In the genomic region with DNA sequence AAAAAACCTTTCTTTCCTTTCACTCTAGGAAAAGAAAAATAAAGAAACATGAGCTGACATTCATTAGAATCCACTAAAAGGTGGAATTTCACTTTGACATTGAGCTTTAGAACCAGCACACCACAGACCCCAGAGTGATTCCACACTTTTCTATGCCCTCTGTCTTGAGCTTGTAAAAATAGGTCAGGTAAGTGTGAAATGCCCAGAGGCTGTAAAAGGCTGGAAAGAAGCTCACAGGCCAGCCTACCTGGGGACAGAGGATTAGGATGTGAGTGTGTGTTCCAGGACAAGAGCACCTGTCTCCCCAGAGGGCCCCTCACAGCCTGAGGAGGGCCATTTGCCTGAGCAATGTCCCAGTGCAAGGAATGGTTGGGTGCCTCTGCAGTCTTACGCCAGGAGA, we compare ENCODE assay signal across 2 cellular contexts.
TF ChIP-seq lines count a peak whose summit lies in the region.

No MANE protein-coding gene starts in this region.

TF ChIP-seq in GM23338, 12 proteins besides CTCF, POLR2A, EP300 and RAD21 (continues in another document):
- TF ChIP-seq EZH2 (IDR thresholded peaks at IDR 0.05; ENCODE audit: low read depth, unreplicated experiment), result no peak
- no peak for TF ChIP-seq POLR2AphosphoS5 (IDR thresholded peaks at IDR 0.05; ENCODE audit: low read depth)
- no peak for TF ChIP-seq NANOG (IDR thresholded peaks at IDR 0.05; ENCODE audit: borderline replicate concordance)
- no peak for TF ChIP-seq EZH2phosphoT487 (IDR thresholded peaks at IDR 0.05; ENCODE audit: unreplicated experiment)
- TF ChIP-seq STAT1 (IDR thresholded peaks at IDR 0.05; ENCODE audit: unreplicated experiment), result no peak
- no peak for TF ChIP-seq CREB1 (CRISPR knock-in tag; IDR thresholded peaks at IDR 0.05; ENCODE audit: low read depth)
- no peak for TF ChIP-seq JUNB (IDR thresholded peaks at IDR 0.05; ENCODE audit: unreplicated experiment)
- no peak for TF ChIP-seq ZNF331 (CRISPR knock-in tag; IDR thresholded peaks at IDR 0.05; ENCODE audit: low read depth)
- TF ChIP-seq, protein P1, sequence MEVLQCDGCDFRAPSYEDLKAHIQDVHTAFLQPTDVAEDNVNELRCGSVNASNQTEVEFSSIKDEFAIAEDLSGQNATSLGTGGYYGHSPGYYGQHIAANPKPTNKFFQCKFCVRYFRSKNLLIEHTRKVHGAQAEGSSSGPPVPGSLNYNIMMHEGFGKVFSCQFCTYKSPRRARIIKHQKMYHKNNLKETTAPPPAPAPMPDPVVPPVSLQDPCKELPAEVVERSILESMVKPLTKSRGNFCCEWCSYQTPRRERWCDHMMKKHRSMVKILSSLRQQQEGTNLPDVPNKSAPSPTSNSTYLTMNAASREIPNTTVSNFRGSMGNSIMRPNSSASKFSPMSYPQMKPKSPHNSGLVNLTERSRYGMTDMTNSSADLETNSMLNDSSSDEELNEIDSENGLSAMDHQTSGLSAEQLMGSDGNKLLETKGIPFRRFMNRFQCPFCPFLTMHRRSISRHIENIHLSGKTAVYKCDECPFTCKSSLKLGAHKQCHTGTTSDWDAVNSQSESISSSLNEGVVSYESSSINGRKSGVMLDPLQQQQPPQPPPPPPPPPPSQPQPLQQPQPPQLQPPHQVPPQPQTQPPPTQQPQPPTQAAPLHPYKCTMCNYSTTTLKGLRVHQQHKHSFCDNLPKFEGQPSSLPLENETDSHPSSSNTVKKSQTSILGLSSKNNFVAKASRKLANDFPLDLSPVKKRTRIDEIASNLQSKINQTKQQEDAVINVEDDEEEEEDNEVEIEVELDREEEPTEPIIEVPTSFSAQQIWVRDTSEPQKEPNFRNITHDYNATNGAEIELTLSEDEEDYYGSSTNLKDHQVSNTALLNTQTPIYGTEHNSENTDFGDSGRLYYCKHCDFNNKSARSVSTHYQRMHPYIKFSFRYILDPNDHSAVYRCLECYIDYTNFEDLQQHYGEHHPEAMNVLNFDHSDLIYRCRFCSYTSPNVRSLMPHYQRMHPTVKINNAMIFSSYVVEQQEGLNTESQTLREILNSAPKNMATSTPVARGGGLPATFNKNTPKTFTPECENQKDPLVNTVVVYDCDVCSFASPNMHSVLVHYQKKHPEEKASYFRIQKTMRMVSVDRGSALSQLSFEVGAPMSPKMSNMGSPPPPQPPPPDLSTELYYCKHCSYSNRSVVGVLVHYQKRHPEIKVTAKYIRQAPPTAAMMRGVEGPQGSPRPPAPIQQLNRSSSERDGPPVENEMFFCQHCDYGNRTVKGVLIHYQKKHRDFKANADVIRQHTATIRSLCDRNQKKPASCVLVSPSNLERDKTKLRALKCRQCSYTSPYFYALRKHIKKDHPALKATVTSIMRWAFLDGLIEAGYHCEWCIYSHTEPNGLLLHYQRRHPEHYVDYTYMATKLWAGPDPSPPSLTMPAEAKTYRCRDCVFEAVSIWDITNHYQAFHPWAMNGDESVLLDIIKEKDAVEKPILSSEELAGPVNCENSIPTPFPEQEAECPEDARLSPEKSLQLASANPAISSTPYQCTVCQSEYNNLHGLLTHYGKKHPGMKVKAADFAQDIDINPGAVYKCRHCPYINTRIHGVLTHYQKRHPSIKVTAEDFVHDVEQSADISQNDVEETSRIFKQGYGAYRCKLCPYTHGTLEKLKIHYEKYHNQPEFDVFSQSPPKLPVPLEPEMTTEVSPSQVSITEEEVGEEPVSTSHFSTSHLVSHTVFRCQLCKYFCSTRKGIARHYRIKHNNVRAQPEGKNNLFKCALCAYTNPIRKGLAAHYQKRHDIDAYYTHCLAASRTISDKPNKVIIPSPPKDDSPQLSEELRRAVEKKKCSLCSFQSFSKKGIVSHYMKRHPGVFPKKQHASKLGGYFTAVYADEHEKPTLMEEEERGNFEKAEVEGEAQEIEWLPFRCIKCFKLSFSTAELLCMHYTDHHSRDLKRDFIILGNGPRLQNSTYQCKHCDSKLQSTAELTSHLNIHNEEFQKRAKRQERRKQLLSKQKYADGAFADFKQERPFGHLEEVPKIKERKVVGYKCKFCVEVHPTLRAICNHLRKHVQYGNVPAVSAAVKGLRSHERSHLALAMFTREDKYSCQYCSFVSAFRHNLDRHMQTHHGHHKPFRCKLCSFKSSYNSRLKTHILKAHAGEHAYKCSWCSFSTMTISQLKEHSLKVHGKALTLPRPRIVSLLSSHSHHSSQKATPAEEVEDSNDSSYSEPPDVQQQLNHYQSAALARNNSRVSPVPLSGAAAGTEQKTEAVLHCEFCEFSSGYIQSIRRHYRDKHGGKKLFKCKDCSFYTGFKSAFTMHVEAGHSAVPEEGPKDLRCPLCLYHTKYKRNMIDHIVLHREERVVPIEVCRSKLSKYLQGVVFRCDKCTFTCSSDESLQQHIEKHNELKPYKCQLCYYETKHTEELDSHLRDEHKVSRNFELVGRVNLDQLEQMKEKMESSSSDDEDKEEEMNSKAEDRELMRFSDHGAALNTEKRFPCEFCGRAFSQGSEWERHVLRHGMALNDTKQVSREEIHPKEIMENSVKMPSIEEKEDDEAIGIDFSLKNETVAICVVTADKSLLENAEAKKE (CRISPR knock-in tag; IDR thresholded peaks at IDR 0.05), result no peak
- TF ChIP-seq ZNF114 (CRISPR knock-in tag; IDR thresholded peaks at IDR 0.05), result no peak
- TF ChIP-seq, protein P2, sequence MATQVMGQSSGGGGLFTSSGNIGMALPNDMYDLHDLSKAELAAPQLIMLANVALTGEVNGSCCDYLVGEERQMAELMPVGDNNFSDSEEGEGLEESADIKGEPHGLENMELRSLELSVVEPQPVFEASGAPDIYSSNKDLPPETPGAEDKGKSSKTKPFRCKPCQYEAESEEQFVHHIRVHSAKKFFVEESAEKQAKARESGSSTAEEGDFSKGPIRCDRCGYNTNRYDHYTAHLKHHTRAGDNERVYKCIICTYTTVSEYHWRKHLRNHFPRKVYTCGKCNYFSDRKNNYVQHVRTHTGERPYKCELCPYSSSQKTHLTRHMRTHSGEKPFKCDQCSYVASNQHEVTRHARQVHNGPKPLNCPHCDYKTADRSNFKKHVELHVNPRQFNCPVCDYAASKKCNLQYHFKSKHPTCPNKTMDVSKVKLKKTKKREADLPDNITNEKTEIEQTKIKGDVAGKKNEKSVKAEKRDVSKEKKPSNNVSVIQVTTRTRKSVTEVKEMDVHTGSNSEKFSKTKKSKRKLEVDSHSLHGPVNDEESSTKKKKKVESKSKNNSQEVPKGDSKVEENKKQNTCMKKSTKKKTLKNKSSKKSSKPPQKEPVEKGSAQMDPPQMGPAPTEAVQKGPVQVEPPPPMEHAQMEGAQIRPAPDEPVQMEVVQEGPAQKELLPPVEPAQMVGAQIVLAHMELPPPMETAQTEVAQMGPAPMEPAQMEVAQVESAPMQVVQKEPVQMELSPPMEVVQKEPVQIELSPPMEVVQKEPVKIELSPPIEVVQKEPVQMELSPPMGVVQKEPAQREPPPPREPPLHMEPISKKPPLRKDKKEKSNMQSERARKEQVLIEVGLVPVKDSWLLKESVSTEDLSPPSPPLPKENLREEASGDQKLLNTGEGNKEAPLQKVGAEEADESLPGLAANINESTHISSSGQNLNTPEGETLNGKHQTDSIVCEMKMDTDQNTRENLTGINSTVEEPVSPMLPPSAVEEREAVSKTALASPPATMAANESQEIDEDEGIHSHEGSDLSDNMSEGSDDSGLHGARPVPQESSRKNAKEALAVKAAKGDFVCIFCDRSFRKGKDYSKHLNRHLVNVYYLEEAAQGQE (IDR thresholded peaks at IDR 0.05; ENCODE audit: unreplicated experiment), result no peak

TF ChIP-seq in H1, 55 proteins besides CTCF, POLR2A, EP300 and RAD21:
- TF ChIP-seq EGR1 (IDR thresholded peaks at IDR 0.05; ENCODE audit: borderline replicate concordance, low read depth, low read length) (no peak), SAP30 (IDR thresholded peaks at IDR 0.05; ENCODE audit: insufficient read depth, insufficient replicate concordance, low read length) (no peak), RFX5 (IDR thresholded peaks at IDR 0.05; ENCODE audit: borderline replicate concordance, low read depth, low read length) (no peak), CREB1 (IDR thresholded peaks at IDR 0.05) (no peak), JUN (IDR thresholded peaks at IDR 0.05; ENCODE audit: low read depth, low read length) (no peak), BRCA1 (IDR thresholded peaks at IDR 0.05; ENCODE audit: low read depth, low read length) (no peak), KDM5A (IDR thresholded peaks at IDR 0.05; ENCODE audit: low read length) (no peak), SP4 (IDR thresholded peaks at IDR 0.05; ENCODE audit: low read length) (no peak), HDAC2 (IDR thresholded peaks at IDR 0.05; ENCODE audit: borderline replicate concordance in 1 of 2, low read depth in 2 of 2, low read length in 2 of 2) (no peak), RBBP5 (IDR thresholded peaks at IDR 0.05; ENCODE audit: borderline replicate concordance, low read depth, low read length) (no peak), BCL11A (IDR thresholded peaks at IDR 0.05; ENCODE audit: low read depth in 2 of 2, low read length in 2 of 2) (no peak)
- TF ChIP-seq, protein P3, sequence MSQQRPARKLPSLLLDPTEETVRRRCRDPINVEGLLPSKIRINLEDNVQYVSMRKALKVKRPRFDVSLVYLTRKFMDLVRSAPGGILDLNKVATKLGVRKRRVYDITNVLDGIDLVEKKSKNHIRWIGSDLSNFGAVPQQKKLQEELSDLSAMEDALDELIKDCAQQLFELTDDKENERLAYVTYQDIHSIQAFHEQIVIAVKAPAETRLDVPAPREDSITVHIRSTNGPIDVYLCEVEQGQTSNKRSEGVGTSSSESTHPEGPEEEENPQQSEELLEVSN (IDR thresholded peaks at IDR 0.05), result no peak
- TF ChIP-seq, protein P4, sequence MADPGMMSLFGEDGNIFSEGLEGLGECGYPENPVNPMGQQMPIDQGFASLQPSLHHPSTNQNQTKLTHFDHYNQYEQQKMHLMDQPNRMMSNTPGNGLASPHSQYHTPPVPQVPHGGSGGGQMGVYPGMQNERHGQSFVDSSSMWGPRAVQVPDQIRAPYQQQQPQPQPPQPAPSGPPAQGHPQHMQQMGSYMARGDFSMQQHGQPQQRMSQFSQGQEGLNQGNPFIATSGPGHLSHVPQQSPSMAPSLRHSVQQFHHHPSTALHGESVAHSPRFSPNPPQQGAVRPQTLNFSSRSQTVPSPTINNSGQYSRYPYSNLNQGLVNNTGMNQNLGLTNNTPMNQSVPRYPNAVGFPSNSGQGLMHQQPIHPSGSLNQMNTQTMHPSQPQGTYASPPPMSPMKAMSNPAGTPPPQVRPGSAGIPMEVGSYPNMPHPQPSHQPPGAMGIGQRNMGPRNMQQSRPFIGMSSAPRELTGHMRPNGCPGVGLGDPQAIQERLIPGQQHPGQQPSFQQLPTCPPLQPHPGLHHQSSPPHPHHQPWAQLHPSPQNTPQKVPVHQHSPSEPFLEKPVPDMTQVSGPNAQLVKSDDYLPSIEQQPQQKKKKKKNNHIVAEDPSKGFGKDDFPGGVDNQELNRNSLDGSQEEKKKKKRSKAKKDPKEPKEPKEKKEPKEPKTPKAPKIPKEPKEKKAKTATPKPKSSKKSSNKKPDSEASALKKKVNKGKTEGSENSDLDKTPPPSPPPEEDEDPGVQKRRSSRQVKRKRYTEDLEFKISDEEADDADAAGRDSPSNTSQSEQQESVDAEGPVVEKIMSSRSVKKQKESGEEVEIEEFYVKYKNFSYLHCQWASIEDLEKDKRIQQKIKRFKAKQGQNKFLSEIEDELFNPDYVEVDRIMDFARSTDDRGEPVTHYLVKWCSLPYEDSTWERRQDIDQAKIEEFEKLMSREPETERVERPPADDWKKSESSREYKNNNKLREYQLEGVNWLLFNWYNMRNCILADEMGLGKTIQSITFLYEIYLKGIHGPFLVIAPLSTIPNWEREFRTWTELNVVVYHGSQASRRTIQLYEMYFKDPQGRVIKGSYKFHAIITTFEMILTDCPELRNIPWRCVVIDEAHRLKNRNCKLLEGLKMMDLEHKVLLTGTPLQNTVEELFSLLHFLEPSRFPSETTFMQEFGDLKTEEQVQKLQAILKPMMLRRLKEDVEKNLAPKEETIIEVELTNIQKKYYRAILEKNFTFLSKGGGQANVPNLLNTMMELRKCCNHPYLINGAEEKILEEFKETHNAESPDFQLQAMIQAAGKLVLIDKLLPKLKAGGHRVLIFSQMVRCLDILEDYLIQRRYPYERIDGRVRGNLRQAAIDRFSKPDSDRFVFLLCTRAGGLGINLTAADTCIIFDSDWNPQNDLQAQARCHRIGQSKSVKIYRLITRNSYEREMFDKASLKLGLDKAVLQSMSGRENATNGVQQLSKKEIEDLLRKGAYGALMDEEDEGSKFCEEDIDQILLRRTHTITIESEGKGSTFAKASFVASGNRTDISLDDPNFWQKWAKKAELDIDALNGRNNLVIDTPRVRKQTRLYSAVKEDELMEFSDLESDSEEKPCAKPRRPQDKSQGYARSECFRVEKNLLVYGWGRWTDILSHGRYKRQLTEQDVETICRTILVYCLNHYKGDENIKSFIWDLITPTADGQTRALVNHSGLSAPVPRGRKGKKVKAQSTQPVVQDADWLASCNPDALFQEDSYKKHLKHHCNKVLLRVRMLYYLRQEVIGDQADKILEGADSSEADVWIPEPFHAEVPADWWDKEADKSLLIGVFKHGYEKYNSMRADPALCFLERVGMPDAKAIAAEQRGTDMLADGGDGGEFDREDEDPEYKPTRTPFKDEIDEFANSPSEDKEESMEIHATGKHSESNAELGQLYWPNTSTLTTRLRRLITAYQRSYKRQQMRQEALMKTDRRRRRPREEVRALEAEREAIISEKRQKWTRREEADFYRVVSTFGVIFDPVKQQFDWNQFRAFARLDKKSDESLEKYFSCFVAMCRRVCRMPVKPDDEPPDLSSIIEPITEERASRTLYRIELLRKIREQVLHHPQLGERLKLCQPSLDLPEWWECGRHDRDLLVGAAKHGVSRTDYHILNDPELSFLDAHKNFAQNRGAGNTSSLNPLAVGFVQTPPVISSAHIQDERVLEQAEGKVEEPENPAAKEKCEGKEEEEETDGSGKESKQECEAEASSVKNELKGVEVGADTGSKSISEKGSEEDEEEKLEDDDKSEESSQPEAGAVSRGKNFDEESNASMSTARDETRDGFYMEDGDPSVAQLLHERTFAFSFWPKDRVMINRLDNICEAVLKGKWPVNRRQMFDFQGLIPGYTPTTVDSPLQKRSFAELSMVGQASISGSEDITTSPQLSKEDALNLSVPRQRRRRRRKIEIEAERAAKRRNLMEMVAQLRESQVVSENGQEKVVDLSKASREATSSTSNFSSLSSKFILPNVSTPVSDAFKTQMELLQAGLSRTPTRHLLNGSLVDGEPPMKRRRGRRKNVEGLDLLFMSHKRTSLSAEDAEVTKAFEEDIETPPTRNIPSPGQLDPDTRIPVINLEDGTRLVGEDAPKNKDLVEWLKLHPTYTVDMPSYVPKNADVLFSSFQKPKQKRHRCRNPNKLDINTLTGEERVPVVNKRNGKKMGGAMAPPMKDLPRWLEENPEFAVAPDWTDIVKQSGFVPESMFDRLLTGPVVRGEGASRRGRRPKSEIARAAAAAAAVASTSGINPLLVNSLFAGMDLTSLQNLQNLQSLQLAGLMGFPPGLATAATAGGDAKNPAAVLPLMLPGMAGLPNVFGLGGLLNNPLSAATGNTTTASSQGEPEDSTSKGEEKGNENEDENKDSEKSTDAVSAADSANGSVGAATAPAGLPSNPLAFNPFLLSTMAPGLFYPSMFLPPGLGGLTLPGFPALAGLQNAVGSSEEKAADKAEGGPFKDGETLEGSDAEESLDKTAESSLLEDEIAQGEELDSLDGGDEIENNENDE (IDR thresholded peaks at IDR 0.05; ENCODE audit: insufficient replicate concordance, low read length), result no peak
TF ChIP-seq in H1: peak in this region for 0.
